29 cellular contexts compared by ENCODE assay signal in the genomic region with DNA sequence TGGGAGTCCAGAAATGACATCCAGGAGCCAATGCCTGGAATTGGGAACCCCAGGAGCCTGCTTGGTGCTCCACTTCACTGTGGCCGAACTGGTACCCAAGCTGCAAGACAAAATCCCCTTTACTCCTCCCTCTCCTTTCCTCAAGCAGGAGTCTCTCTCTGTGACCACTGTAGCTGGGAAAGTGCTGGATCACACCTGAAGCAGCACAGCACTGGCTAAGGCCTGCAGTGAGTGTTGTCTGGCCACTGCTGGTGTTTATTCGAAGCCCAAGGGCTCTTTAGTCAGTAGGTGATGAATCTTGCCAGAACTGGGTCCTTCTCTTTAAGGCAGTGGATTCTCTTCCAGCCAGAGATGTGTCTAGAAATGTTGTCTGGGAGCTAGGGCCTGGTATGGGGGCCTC. TPM values are rescaled to one million over a fixed set of nuclear protein-coding genes. Genes with fewer than 3 reads are reported as not detected.
"Had no signal": no experiment of that assay in that cellular context is flagged by ENCODE, and none has a peak within 500 bp of the region (broad histone marks: within the 10 kb centered on the region; RNA-seq: fewer than 3 reads in every experiment).

No MANE protein-coding gene starts in this region.

- H3K4me1 ChIP-seq: prostate gland, suprapubic skin, tibial artery had no signal

- H3K36me3 ChIP-seq: brain microvascular endothelial cell, ovary, prostate gland, suprapubic skin, tibial artery had no signal

- H3K4me3 ChIP-seq: lung, ovary, prostate gland, suprapubic skin, tibial artery had no signal

- H3K9me3 ChIP-seq: ovary, prostate gland, suprapubic skin had no signal

- DNase-seq: activated B cell treated with CpG ODN at 0.5 μM for 24 hours; activated CD4-positive, alpha-beta T cell treated with anti-CD3 and anti-CD28 coated beads for 36 hours; activated CD4-positive, alpha-beta T cell treated with anti-CD3 and anti-CD28 coated beads, Interleukin-2, amount 50 U/mL, for 48 hours; activated gamma-delta T cell treated with Interleukin-2 at 50 U/mL for 16 hours; activated naive CD4-positive, alpha-beta T cell treated with anti-CD3 and anti-CD28 coated beads, Interleukin-2, amount 50 U/mL, for 16 hours; activated T-cell treated with anti-CD3 and anti-CD28 coated beads, Interleukin-2, amount 50 U/mL, for 4 hours; amniotic stem cell; brain microvascular endothelial cell; foreskin fibroblast; head of caudate nucleus; hypothalamus; immature natural killer cell; kidney glomerular epithelial cell; mesendoderm; ovary; stimulated activated CD4-positive, alpha-beta T cell treated with anti-CD3 and anti-CD28 coated beads, Interleukin-15, amount 100 ng/mL, for 24 hours; stimulated activated CD4-positive, alpha-beta T cell treated with anti-CD3 and anti-CD28 coated beads, Interleukin-2, amount 100 ng/mL, for 24 hours; stimulated activated naive CD4-positive, alpha-beta T cell; T-helper 1 cell; tibial artery had no signal

- H3K27ac ChIP-seq: brain microvascular endothelial cell, ovary, prostate gland, suprapubic skin, tibial artery had no signal

- ATAC-seq: activated CD4-positive, alpha-beta T cell treated with anti-CD3 and anti-CD28 coated beads for 36 hours; activated T-cell treated with anti-CD3 and anti-CD28 coated beads, Interleukin-2, amount 50 U/mL, for 4 hours; activated T-helper 17 cell treated with anti-CD3 and anti-CD28 coated beads, Interleukin-2, amount 50 U/mL, for 72 hours; esophagus mucosa had no signal

- FAIRE-seq: astrocyte had no signal

- H3K27me3 ChIP-seq: brain microvascular endothelial cell, ovary, suprapubic skin, tibial artery had no signal

RNA-seq across cellular contexts. Expression of a gene that starts 26.4 kb away (rescaled TPM):
- total RNA-seq: activated T-cell treated with anti-CD3 and anti-CD28 coated beads, Interleukin-2, amount 50 U/mL, for 4 hours; cardiac septum; left lobe of liver; urinary bladder had no signal
